Comparison of ENCODE assay signal across 9 cellular contexts in genomic region chr6:13874191-13874549, GRCh38. TPM values are rescaled to one million over a fixed set of nuclear protein-coding genes. Genes with fewer than 3 reads are reported as not detected.
DNase-seq lines count a peak whose midpoint lies in the region; ATAC-seq, FAIRE-seq and TF ChIP-seq lines count a peak whose summit lies in the region.
"Had no signal": no experiment of that assay in that cellular context is flagged by ENCODE, and none has a peak within 500 bp of the region (broad histone marks: within the 10 kb centered on the region; RNA-seq: fewer than 3 reads in every experiment).

No MANE protein-coding gene starts in this region.

- H3K4me1 Mint-ChIP-seq in T-helper 2 cell treated with Interferon-gamma antibody and Interleukin-4, amounts not matched to agents 5 μg/mL and 100 μg/mL, for 36 hours (ENCODE audit: low read depth): peaks cover 4% of the 10 kb centered on the region
- peaks cover 10% of the 10 kb centered on the region for H3K4me1 Mint-ChIP-seq in activated CD4-positive, alpha-beta memory T cell treated with anti-CD3 and anti-CD28 coated beads, Interleukin-2, amount 10 ng/mL, durations not matched to agents 7 days and 5 days

- peaks cover 7% of the 10 kb centered on the region for H3K27me3 Mint-ChIP-seq in T-helper 2 cell treated with Interferon-gamma antibody and Interleukin-4, amounts not matched to agents 5 μg/mL and 100 μg/mL, for 36 hours (ENCODE audit: low read depth)
- H3K27me3 Mint-ChIP-seq in activated CD4-positive, alpha-beta memory T cell treated with anti-CD3 and anti-CD28 coated beads, Interleukin-2, amount 10 ng/mL, durations not matched to agents 7 days and 5 days: peaks cover 23% of the 10 kb centered on the region

- peak overlapping the region; percentile 19 to 72 for H3K9ac ChIP-seq in kidney (ENCODE audit: low read length in 2 of 2)

- no peak for FAIRE-seq in kidney (lab: Jason Lieb, UNC)
- FAIRE-seq: islet of Langerhans had no signal

- H3K27ac Mint-ChIP-seq in T-helper 2 cell treated with Interferon-gamma antibody and Interleukin-4, amounts not matched to agents 5 μg/mL and 100 μg/mL, for 36 hours: no peak overlapping the region
- H3K27ac Mint-ChIP-seq in activated CD4-positive, alpha-beta memory T cell treated with anti-CD3 and anti-CD28 coated beads, Interleukin-2, amount 10 ng/mL, durations not matched to agents 7 days and 5 days: no peak overlapping the region

- no peaks in the 10 kb centered on the region for H3K36me3 Mint-ChIP-seq in T-helper 2 cell treated with Interferon-gamma antibody and Interleukin-4, amounts not matched to agents 5 μg/mL and 100 μg/mL, for 36 hours (ENCODE audit: low read depth)
- no peaks in the 10 kb centered on the region for H3K36me3 Mint-ChIP-seq in activated CD4-positive, alpha-beta memory T cell treated with anti-CD3 and anti-CD28 coated beads, Interleukin-2, amount 10 ng/mL, durations not matched to agents 7 days and 5 days (ENCODE audit: low read depth)

- H3K9me3 Mint-ChIP-seq in T-helper 2 cell treated with Interferon-gamma antibody and Interleukin-4, amounts not matched to agents 5 μg/mL and 100 μg/mL, for 36 hours: no peaks in the 10 kb centered on the region
- no peaks in the 10 kb centered on the region for H3K9me3 Mint-ChIP-seq in activated CD4-positive, alpha-beta memory T cell treated with anti-CD3 and anti-CD28 coated beads, Interleukin-2, amount 10 ng/mL, durations not matched to agents 7 days and 5 days

- no peak for DNase-seq in T-helper 2 cell treated with Interferon-gamma antibody and Interleukin-4, amounts not matched to agents 5 μg/mL and 100 μg/mL, for 36 hours (ENCODE audit: low spot score)
- no peak for DNase-seq in T-helper 2 cell
- DNase-seq in activated CD4-positive, alpha-beta memory T cell treated with anti-CD3 and anti-CD28 coated beads, Interleukin-2, amount 10 ng/mL, durations not matched to agents 7 days and 5 days: no peak
- no peak for DNase-seq in kidney
- DNase-seq in thoracic aorta (ENCODE audit: low spot score): no peak
- no peak for DNase-seq in GM20000 (ENCODE audit: low spot score)
- DNase-seq in activated gamma-delta T cell (lab: John Stamatoyannopoulos, UW): no peak
- no peak for DNase-seq in NCI-H2227 (lab: John Stamatoyannopoulos, UW; ENCODE audit: unreplicated experiment)

- ATAC-seq in thoracic aorta (ENCODE audit: insufficient number of reproducible peaks, low FRiP score, low read depth): no peak

- CTCF ChIA-PET in activated CD4-positive, alpha-beta memory T cell treated with anti-CD3 and anti-CD28 coated beads, Interleukin-2, amount 10 ng/mL, durations not matched to agents 7 days and 5 days (lab: Charles Lee): interaction anchor here (0.6 to 2.1 kb wide), 16 partner anchors 12 to 259 kb away, joined by 3 to 21 read pairs (median 3); partner anchors contain the start of genes NOL7 and RANBP9

- no peaks in the 10 kb centered on the region for H3K36me3 ChIP-seq in kidney (ENCODE audit: control insufficient read depth in 1 of 2, insufficient read depth in 2 of 2, low read length in 2 of 2)
- H3K36me3 ChIP-seq in thoracic aorta: no peaks in the 10 kb centered on the region

- no peaks in the 10 kb centered on the region for H3K9me3 ChIP-seq in kidney (ENCODE audit: control insufficient read depth in 1 of 2, low read length in 2 of 2)
- no peaks in the 10 kb centered on the region for H3K9me3 ChIP-seq in thoracic aorta

- no peaks in the 10 kb centered on the region for H3K27me3 ChIP-seq in thoracic aorta (replicated peaks; ENCODE audit: insufficient read depth)

- H3K4me3 ChIP-seq in kidney (ENCODE audit: low read length in 2 of 2): peak overlapping the region; percentile 67 to 74
- H3K4me3 ChIP-seq in thoracic aorta: peak overlapping the region; percentile 75

- POLR2A ChIA-PET in activated CD4-positive, alpha-beta memory T cell treated with anti-CD3 and anti-CD28 coated beads, Interleukin-2, amount 10 ng/mL, durations not matched to agents 7 days and 5 days (lab: Charles Lee): interaction anchor here (0.9 kb wide), 1 partner anchor 259 kb away, joined by 3 read pairs; the partner anchor contains the start of gene NOL7

- H3K4me1 ChIP-seq in kidney (ENCODE audit: control insufficient read depth in 1 of 2, insufficient read depth in 1 of 2, low read depth in 1 of 2, low read length in 2 of 2) (peaks cover 0 to 9% of the 10 kb centered on the region in 2 donors), thoracic aorta (ENCODE audit: control insufficient read depth in 1 of 2, low read depth in 2 of 2) (peaks cover 7 to 12% of the 10 kb centered on the region in 2 donors)

- H3K4me3 Mint-ChIP-seq in T-helper 2 cell treated with Interferon-gamma antibody and Interleukin-4, amounts not matched to agents 5 μg/mL and 100 μg/mL, for 36 hours: peak overlapping the region; percentile 57
- peak overlapping the region; percentile 57 for H3K4me3 Mint-ChIP-seq in activated CD4-positive, alpha-beta memory T cell treated with anti-CD3 and anti-CD28 coated beads, Interleukin-2, amount 10 ng/mL, durations not matched to agents 7 days and 5 days

- no peak for TF ChIP-seq CTCF in kidney (IDR thresholded peaks at IDR 0.05; ENCODE audit: borderline replicate concordance, extremely low read depth, insufficient read depth)
- no peak for TF ChIP-seq CTCF in thoracic aorta (IDR thresholded peaks at IDR 0.05)
- no peak for TF ChIP-seq CTCF in GM20000 (IDR thresholded peaks at IDR 0.05; ENCODE audit: extremely low read depth, missing control alignments)

- intact Hi-C loops in kidney (cut with DNase I): no loop called here

- H3K27ac ChIP-seq in kidney (ENCODE audit: low read depth in 2 of 2, low read length in 2 of 2) (peak overlapping the region; percentile 60 to 63), thoracic aorta (no peak overlapping the region)

RNA-seq across cellular contexts. Expression of gene RNF182, which starts 50.6 kb away (rescaled TPM):
- not detected for total RNA-seq in activated CD4-positive, alpha-beta memory T cell treated with anti-CD3 and anti-CD28 coated beads, Interleukin-2, amount 10 ng/mL, durations not matched to agents 7 days and 5 days
- 3.9 TPM for total RNA-seq in kidney
- polyA plus RNA-seq in kidney (ENCODE audit: insufficient read depth, low read depth, low replicate concordance): 0.90 TPM
- not detected for total RNA-seq in thoracic aorta

RNA-seq across cellular contexts. Expression of gene MCUR1, which starts 59.8 kb away (rescaled TPM):
- 10 to 100 TPM; 23.1 to 23.4 TPM for total RNA-seq in activated CD4-positive, alpha-beta memory T cell treated with anti-CD3 and anti-CD28 coated beads, Interleukin-2, amount 10 ng/mL, durations not matched to agents 7 days and 5 days
- 24.1 TPM for total RNA-seq in kidney
- polyA plus RNA-seq in kidney (ENCODE audit: insufficient read depth, low read depth, low replicate concordance): 39.8 TPM
- 10 to 100 TPM in 1 of 2 donors, 1 to 10 TPM in 1; 9.5 to 12.2 TPM for total RNA-seq in thoracic aorta

Comparison
In these comparisons a context has a peak if more than half of its experiments do, and no peak if none do; other contexts are left out.
1. H3K27ac ChIP-seq: peak in kidney (2 of 2); none in thoracic aorta (0 of 2).